In genomic region chr18:51801515-51801914, GRCh38 we compare ENCODE assay signal across 39 cellular contexts.
"Had no signal": no experiment of that assay in that cellular context is flagged by ENCODE, and none has a peak within 500 bp of the region (broad histone marks: within the 10 kb centered on the region; RNA-seq: fewer than 3 reads in every experiment).

No MANE protein-coding gene starts in this region.

- H3K4me3 ChIP-seq: ascending aorta, cardiac muscle cell had no signal

- H3K27ac Mint-ChIP-seq: activated B cell treated with CpG ODN at 0.5 μM for 24 hours; activated CD4-positive, alpha-beta memory T cell treated with anti-CD3 and anti-CD28 coated beads for 36 hours; activated CD4-positive, alpha-beta T cell treated with anti-CD3 and anti-CD28 coated beads, Interleukin-2, amount 10 ng/mL, durations not matched to agents 24 days and 14 days; activated CD8-positive, alpha-beta T cell treated with anti-CD3 and anti-CD28 coated beads for 36 hours; activated naive CD4-positive, alpha-beta T cell treated with anti-CD3 and anti-CD28 coated beads, Interleukin-2, amount 10 ng/mL, durations not matched to agents 7 days and 5 days; activated naive CD4-positive, alpha-beta T cell treated with anti-CD3 and anti-CD28 coated beads, Interleukin-2, amount 50 U/mL, for 24 hours; activated naive CD8-positive, alpha-beta T cell; activated naive CD8-positive, alpha-beta T cell treated with anti-CD3 and anti-CD28 coated beads, Interleukin-2, amount 10 ng/mL, durations not matched to agents 7 days and 5 days; activated naive CD8-positive, alpha-beta T cell treated with anti-CD3 and anti-CD28 coated beads, Interleukin-2, amount 50 U/mL, for 24 hours; activated T-cell treated with anti-CD3 and anti-CD28 coated beads, Interleukin-2, amount 50 U/mL, for 72 hours; activated T-helper 1 cell treated with anti-CD3 and anti-CD28 coated beads, Interleukin-12 subunit alpha, Interleukin-12 subunit beta, Interleukin-2, Interleukin-4 antibody, amounts not matched to agents 30 ng/mL and 10 ng/mL and 1 ng/mL, durations not matched to agents 14 hours and 24 hours and 36 hours; activated T-helper 2 cell treated with anti-CD3 and anti-CD28 coated beads, Interferon-gamma antibody, Interleukin-2, Interleukin-4, amounts not matched to agents 10 μg/mL and 5 μg/mL and 100 μg/mL, durations not matched to agents 14 hours and 24 hours and 36 hours; brain; T-helper 1 cell treated with Interleukin-12 subunit alpha and Interleukin-12 subunit beta and Interleukin-4 antibody, amounts not matched to agents 30 μg/mL and 1 μg/mL, for 36 hours; T-helper 2 cell treated with Interferon-gamma antibody and Interleukin-4, amounts not matched to agents 5 μg/mL and 100 μg/mL, for 36 hours had no signal

- H3K4me1 ChIP-seq: ascending aorta had no signal

- H3K36me3 Mint-ChIP-seq: activated CD4-positive, alpha-beta memory T cell treated with anti-CD3 and anti-CD28 coated beads for 36 hours; activated naive CD4-positive, alpha-beta T cell treated with anti-CD3 and anti-CD28 coated beads, Interleukin-2, amount 10 ng/mL, durations not matched to agents 7 days and 5 days; activated naive CD4-positive, alpha-beta T cell treated with anti-CD3 and anti-CD28 coated beads, Interleukin-2, amount 50 U/mL, for 24 hours; activated naive CD8-positive, alpha-beta T cell; activated naive CD8-positive, alpha-beta T cell treated with anti-CD3 and anti-CD28 coated beads, Interleukin-2, amount 10 ng/mL, durations not matched to agents 7 days and 5 days; brain had no signal

- H3K27ac ChIP-seq: ascending aorta, cardiac muscle cell, VCaP had no signal

- H3K9me3 Mint-ChIP-seq: activated B cell treated with CpG ODN at 0.5 μM for 24 hours; activated CD4-positive, alpha-beta memory T cell treated with anti-CD3 and anti-CD28 coated beads for 36 hours; activated CD4-positive, alpha-beta T cell treated with anti-CD3 and anti-CD28 coated beads, Interleukin-2, amount 10 ng/mL, durations not matched to agents 24 days and 14 days; activated naive CD4-positive, alpha-beta T cell treated with anti-CD3 and anti-CD28 coated beads, Interleukin-2, amount 10 ng/mL, durations not matched to agents 7 days and 5 days; activated naive CD4-positive, alpha-beta T cell treated with anti-CD3 and anti-CD28 coated beads, Interleukin-2, amount 50 U/mL, for 24 hours; activated naive CD8-positive, alpha-beta T cell treated with anti-CD3 and anti-CD28 coated beads, Interleukin-2, amount 10 ng/mL, durations not matched to agents 7 days and 5 days; activated T-helper 1 cell treated with anti-CD3 and anti-CD28 coated beads, Interleukin-12 subunit alpha, Interleukin-12 subunit beta, Interleukin-2, Interleukin-4 antibody, amounts not matched to agents 30 ng/mL and 10 ng/mL and 1 ng/mL, durations not matched to agents 14 hours and 24 hours and 36 hours; activated T-helper 2 cell treated with anti-CD3 and anti-CD28 coated beads, Interferon-gamma antibody, Interleukin-2, Interleukin-4, amounts not matched to agents 10 μg/mL and 5 μg/mL and 100 μg/mL, durations not matched to agents 14 hours and 24 hours and 36 hours; T-helper 1 cell treated with Interleukin-12 subunit alpha and Interleukin-12 subunit beta and Interleukin-4 antibody, amounts not matched to agents 30 μg/mL and 1 μg/mL, for 36 hours had no signal

- H3K4me1 Mint-ChIP-seq: activated B cell treated with CpG ODN at 0.5 μM for 24 hours; activated CD4-positive, alpha-beta T cell treated with anti-CD3 and anti-CD28 coated beads, Interleukin-2, amount 10 ng/mL, durations not matched to agents 24 days and 14 days; activated naive CD4-positive, alpha-beta T cell treated with anti-CD3 and anti-CD28 coated beads, Interleukin-2, amount 10 ng/mL, durations not matched to agents 7 days and 5 days; activated naive CD4-positive, alpha-beta T cell treated with anti-CD3 and anti-CD28 coated beads, Interleukin-2, amount 50 U/mL, for 24 hours; activated naive CD8-positive, alpha-beta T cell treated with anti-CD3 and anti-CD28 coated beads, Interleukin-2, amount 10 ng/mL, durations not matched to agents 7 days and 5 days; activated naive CD8-positive, alpha-beta T cell treated with anti-CD3 and anti-CD28 coated beads, Interleukin-2, amount 50 U/mL, for 24 hours; central memory CD8-positive, alpha-beta T cell had no signal

- H3K36me3 ChIP-seq: ascending aorta, cardiac muscle cell had no signal

- DNase-seq: activated B cell treated with CpG ODN at 0.5 μM for 24 hours; activated CD4-positive, alpha-beta memory T cell treated with anti-CD3 and anti-CD28 coated beads for 36 hours; activated CD4-positive, alpha-beta T cell treated with anti-CD3 and anti-CD28 coated beads for 4 hours; activated CD4-positive, alpha-beta T cell treated with anti-CD3 and anti-CD28 coated beads, Interleukin-2, amount 10 ng/mL, durations not matched to agents 24 days and 14 days; activated CD4-positive, alpha-beta T cell treated with anti-CD3 and anti-CD28 coated beads, Interleukin-2, amount 50 U/mL, for 1 hour; activated CD4-positive, alpha-beta T cell treated with anti-CD3 and anti-CD28 coated beads, Interleukin-2, amount 50 U/mL, for 4 hours; activated CD4-positive, CD25-positive, alpha-beta regulatory T cell treated with anti-CD3 and anti-CD28 coated beads, Interleukin-2, amount 50 U/mL, for 72 hours; activated CD8-positive, alpha-beta memory T cell treated with anti-CD3 and anti-CD28 coated beads, Interleukin-2, amount 50 U/mL, for 4 hours; activated CD8-positive, alpha-beta T cell treated with anti-CD3 and anti-CD28 coated beads for 36 hours; activated effector memory CD4-positive, alpha-beta T cell treated with Interleukin-2 at 50 U/mL for 16 hours; activated gamma-delta T cell; activated naive CD4-positive, alpha-beta T cell treated with anti-CD3 and anti-CD28 coated beads, Interleukin-2, amount 10 ng/mL, durations not matched to agents 7 days and 5 days; activated naive CD4-positive, alpha-beta T cell treated with Interleukin-2 at 50 U/mL for 16 hours; activated naive CD8-positive, alpha-beta T cell treated with anti-CD3 and anti-CD28 coated beads, Interleukin-2, amount 10 ng/mL, durations not matched to agents 7 days and 5 days; activated naive CD8-positive, alpha-beta T cell treated with anti-CD3 and anti-CD28 coated beads, Interleukin-2, amount 50 U/mL, for 24 hours; activated T-cell treated with anti-CD3 and anti-CD28 coated beads for 4 hours; activated T-cell treated with anti-CD3 and anti-CD28 coated beads, Interleukin-2, amount 50 U/mL, for 1 hour; activated T-cell treated with anti-CD3 and anti-CD28 coated beads, Interleukin-2, amount 50 U/mL, for 4 hours; activated T-cell treated with anti-CD3 and anti-CD28 coated beads, Interleukin-2, amount 50 U/mL, for 72 hours; amygdala; anterior cingulate cortex; caudate nucleus; cerebellar nuclear complex; T-helper 1 cell; T-helper 2 cell; T-helper 9 cell had no signal

- FAIRE-seq: bronchial epithelial cell, TTC549 had no signal

- H3K27me3 ChIP-seq: ascending aorta, cardiac muscle cell had no signal

- H3K27me3 Mint-ChIP-seq: activated B cell treated with CpG ODN at 0.5 μM for 24 hours; activated CD4-positive, alpha-beta memory T cell treated with anti-CD3 and anti-CD28 coated beads for 36 hours; activated CD4-positive, alpha-beta T cell treated with anti-CD3 and anti-CD28 coated beads, Interleukin-2, amount 10 ng/mL, durations not matched to agents 24 days and 14 days; activated CD8-positive, alpha-beta T cell treated with anti-CD3 and anti-CD28 coated beads for 36 hours; activated naive CD4-positive, alpha-beta T cell treated with anti-CD3 and anti-CD28 coated beads, Interleukin-2, amount 10 ng/mL, durations not matched to agents 7 days and 5 days; activated naive CD8-positive, alpha-beta T cell; activated naive CD8-positive, alpha-beta T cell treated with anti-CD3 and anti-CD28 coated beads, Interleukin-2, amount 10 ng/mL, durations not matched to agents 7 days and 5 days had no signal

- ATAC-seq: activated CD8-positive, alpha-beta T cell treated with anti-CD3 and anti-CD28 coated beads for 36 hours; activated naive CD8-positive, alpha-beta T cell treated with anti-CD3 and anti-CD28 coated beads, Interleukin-2, amount 50 U/mL, for 24 hours; activated T-cell treated with anti-CD3 and anti-CD28 coated beads, Interleukin-2, amount 50 U/mL, for 4 hours; activated T-cell treated with anti-CD3 and anti-CD28 coated beads, Interleukin-2, amount 50 U/mL, for 72 hours had no signal

- H3K4me3 Mint-ChIP-seq: activated B cell treated with CpG ODN at 0.5 μM for 24 hours; activated CD4-positive, alpha-beta memory T cell treated with anti-CD3 and anti-CD28 coated beads for 36 hours; activated CD4-positive, alpha-beta T cell treated with anti-CD3 and anti-CD28 coated beads, Interleukin-2, amount 10 ng/mL, durations not matched to agents 24 days and 14 days; activated CD8-positive, alpha-beta T cell treated with anti-CD3 and anti-CD28 coated beads for 36 hours; activated naive CD4-positive, alpha-beta T cell treated with anti-CD3 and anti-CD28 coated beads, Interleukin-2, amount 10 ng/mL, durations not matched to agents 7 days and 5 days; activated naive CD4-positive, alpha-beta T cell treated with anti-CD3 and anti-CD28 coated beads, Interleukin-2, amount 50 U/mL, for 24 hours; activated naive CD8-positive, alpha-beta T cell; activated naive CD8-positive, alpha-beta T cell treated with anti-CD3 and anti-CD28 coated beads, Interleukin-2, amount 10 ng/mL, durations not matched to agents 7 days and 5 days; activated naive CD8-positive, alpha-beta T cell treated with anti-CD3 and anti-CD28 coated beads, Interleukin-2, amount 50 U/mL, for 24 hours; activated T-cell treated with anti-CD3 and anti-CD28 coated beads, Interleukin-2, amount 50 U/mL, for 4 hours; activated T-cell treated with anti-CD3 and anti-CD28 coated beads, Interleukin-2, amount 50 U/mL, for 72 hours; activated T-helper 1 cell treated with anti-CD3 and anti-CD28 coated beads, Interleukin-12 subunit alpha, Interleukin-12 subunit beta, Interleukin-2, Interleukin-4 antibody, amounts not matched to agents 30 ng/mL and 10 ng/mL and 1 ng/mL, durations not matched to agents 14 hours and 24 hours and 36 hours; brain; central memory CD8-positive, alpha-beta T cell; T-helper 1 cell treated with Interleukin-12 subunit alpha and Interleukin-12 subunit beta and Interleukin-4 antibody, amounts not matched to agents 30 μg/mL and 1 μg/mL, for 36 hours; T-helper 2 cell treated with Interferon-gamma antibody and Interleukin-4, amounts not matched to agents 5 μg/mL and 100 μg/mL, for 36 hours had no signal
